In genomic region chr20:4043329-4043728, GRCh38 we compare ENCODE assay signal across 23 cellular contexts. TPM values are rescaled to one million over a fixed set of nuclear protein-coding genes. Genes with fewer than 3 reads are reported as not detected.
A peak's percentile ranks its signal among the peaks of the same experiment; 100 is the strongest.
DNase-seq lines count a peak whose midpoint lies in the region; ATAC-seq, FAIRE-seq and TF ChIP-seq lines count a peak whose summit lies in the region.
"Had no signal": no experiment of that assay in that cellular context is flagged by ENCODE, and none has a peak within 500 bp of the region (broad histone marks: within the 10 kb centered on the region; RNA-seq: fewer than 3 reads in every experiment).

No MANE protein-coding gene starts in this region.

- H3K9me3 ChIP-seq in A549 (0 out of 3 replicates have a peak, but pooled peaks cover 3% of the 10 kb centered on the region), RWPE2 (ENCODE audit: severe bottlenecking) (no peaks in the 10 kb centered on the region), Karpas-422 (ENCODE audit: low read length) (0 out of 2 replicates have a peak, but pooled peaks cover 3% of the 10 kb centered on the region)
- H3K9me3 ChIP-seq: BE2C had no signal

- H3K4me3 ChIP-seq in A549 (no peak overlapping the region), RWPE2 (ENCODE audit: severe bottlenecking) (no peak overlapping the region), Karpas-422 (ENCODE audit: low read length) (no peak overlapping the region)
- H3K4me3 ChIP-seq: BLaER1 treated with 17β-estradiol and CSF1 and Interleukin-3, amounts not matched to agents 10 nM and 100 nM; GM23338 had no signal

- no peaks in the 10 kb centered on the region for H4K20me1 ChIP-seq in Karpas-422 (ENCODE audit: insufficient read depth, low read depth, low read length)
- H4K20me1 ChIP-seq: BLaER1 treated with 17β-estradiol and CSF1 and Interleukin-3, amounts not matched to agents 10 nM and 100 nM had no signal

- no peaks in the 10 kb centered on the region for H3K27me3 Mint-ChIP-seq in activated T-cell treated with anti-CD3 and anti-CD28 coated beads, Interleukin-2, amount 50 U/mL, for 72 hours (ENCODE audit: low read depth)
- no peaks in the 10 kb centered on the region for H3K27me3 Mint-ChIP-seq in activated T-cell treated with anti-CD3 and anti-CD28 coated beads, Interleukin-2, amount 50 U/mL, for 24 hours
- H3K27me3 Mint-ChIP-seq: CD4-positive, alpha-beta memory T cell had no signal

- H3K9me3 Mint-ChIP-seq in activated T-cell treated with anti-CD3 and anti-CD28 coated beads, Interleukin-2, amount 50 U/mL, for 72 hours: no peaks in the 10 kb centered on the region
- no peaks in the 10 kb centered on the region for H3K9me3 Mint-ChIP-seq in activated T-cell treated with anti-CD3 and anti-CD28 coated beads, Interleukin-2, amount 50 U/mL, for 24 hours
- H3K9me3 Mint-ChIP-seq: GM23338, HFFc6 had no signal

- no peak for TF ChIP-seq CTCF in A549 (IDR thresholded peaks at IDR 0.05)
- no peak for TF ChIP-seq CTCF in RWPE2 (IDR thresholded peaks at IDR 0.05; ENCODE audit: poor library complexity, severe bottlenecking)

- TF ChIP-seq POLR2A in A549 (IDR thresholded peaks at IDR 0.05; ENCODE audit: low read length): no peak

- H3K27ac ChIP-seq in A549 (no peak overlapping the region), RWPE2 (ENCODE audit: poor library complexity, severe bottlenecking) (peak overlapping the region; percentile 92), Karpas-422 (ENCODE audit: low read length) (no peak overlapping the region)
- H3K27ac ChIP-seq: 22Rv1; BLaER1 treated with 17β-estradiol and CSF1 and Interleukin-3, amounts not matched to agents 10 nM and 100 nM had no signal

- no peaks in the 10 kb centered on the region for H3K36me3 Mint-ChIP-seq in activated T-cell treated with anti-CD3 and anti-CD28 coated beads, Interleukin-2, amount 50 U/mL, for 72 hours (ENCODE audit: insufficient read depth in 2 of 2)
- H3K36me3 Mint-ChIP-seq in activated T-cell treated with anti-CD3 and anti-CD28 coated beads, Interleukin-2, amount 50 U/mL, for 24 hours (ENCODE audit: low read depth): no peaks in the 10 kb centered on the region
- H3K36me3 Mint-ChIP-seq: CD4-positive, alpha-beta memory T cell had no signal

- H3K9ac ChIP-seq in Karpas-422 (ENCODE audit: low read length): no peak overlapping the region
- H3K9ac ChIP-seq: BLaER1 treated with 17β-estradiol and CSF1 and Interleukin-3, amounts not matched to agents 10 nM and 100 nM had no signal

- DNase-seq in activated T-cell treated with anti-CD3 and anti-CD28 coated beads, Interleukin-2, amount 50 U/mL, for 72 hours: no peak
- DNase-seq in activated T-cell treated with anti-CD3 and anti-CD28 coated beads, Interleukin-2, amount 50 U/mL, for 24 hours: no peak
- DNase-seq in A549 (ENCODE audit: low read depth in 1 of 2, low spot score in 1 of 2) (no peak), RWPE2 (ENCODE audit: low spot score) (no peak), T1000 (lab: John Stamatoyannopoulos, UW) (no peak), Karpas-422 (no peak)
- DNase-seq: ACHN; AML-193; BE2C; Calu3; CD4-positive, alpha-beta memory T cell; COR-L47; DMS53; DMS79 treated with DMSO at 0.1 percent for 48 hours; GF-D8; H9; HFFc6 had no signal

- peak overlapping the region; percentile 16 for H3K27ac Mint-ChIP-seq in activated T-cell treated with anti-CD3 and anti-CD28 coated beads, Interleukin-2, amount 50 U/mL, for 72 hours
- H3K27ac Mint-ChIP-seq in activated T-cell treated with anti-CD3 and anti-CD28 coated beads, Interleukin-2, amount 50 U/mL, for 24 hours: no peak overlapping the region
- H3K27ac Mint-ChIP-seq: GM23338, H9, HFFc6 had no signal

- TF ChIP-seq RAD21 in A549 (conservative IDR thresholded peaks at IDR 0.05 in 1 of 2, IDR thresholded peaks at IDR 0.05 in 1 of 2): no peak

- H3K36me3 ChIP-seq in RWPE2 (ENCODE audit: low read depth) (no peaks in the 10 kb centered on the region), Karpas-422 (ENCODE audit: insufficient read depth, low read length) (no peaks in the 10 kb centered on the region)
- H3K36me3 ChIP-seq: BE2C; BLaER1 treated with 17β-estradiol and CSF1 and Interleukin-3, amounts not matched to agents 10 nM and 100 nM had no signal

- POLR2A ChIA-PET in A549 (lab: Yijun Ruan, JAX): no interaction called here

- 87% methylated on average over 2 of the region's 2 CpGs for WGBS in A549 (ENCODE audit: missing lambda C conversion rate)

- no peaks in the 10 kb centered on the region for H3K9me2 ChIP-seq in Karpas-422 (replicated peaks; ENCODE audit: insufficient read depth, low read length)

- no peak for ATAC-seq in activated T-cell treated with anti-CD3 and anti-CD28 coated beads, Interleukin-2, amount 50 U/mL, for 72 hours (replicated peaks in 1 of 2)
- ATAC-seq in A549 (no peak), RWPE2 (ENCODE audit: low read depth) (no peak)
- ATAC-seq: GM23338 had no signal

- no peaks in the 10 kb centered on the region for H3K27me3 ChIP-seq in RWPE2 (ENCODE audit: insufficient read depth, poor library complexity, severe bottlenecking)
- no peaks in the 10 kb centered on the region for H3K27me3 ChIP-seq in Karpas-422 (ENCODE audit: low read length)
- H3K27me3 ChIP-seq: BE2C; BLaER1 treated with 17β-estradiol and CSF1 and Interleukin-3, amounts not matched to agents 10 nM and 100 nM had no signal

- H3K4me1 ChIP-seq in A549 (peaks cover 15% of the 10 kb centered on the region), RWPE2 (ENCODE audit: insufficient read depth, poor library complexity, severe bottlenecking) (peaks cover 32% of the 10 kb centered on the region), Karpas-422 (ENCODE audit: low read length) (peaks cover 21% of the 10 kb centered on the region)
- H3K4me1 ChIP-seq: BE2C had no signal

- peaks cover 8% of the 10 kb centered on the region for H3K4me1 Mint-ChIP-seq in activated T-cell treated with anti-CD3 and anti-CD28 coated beads, Interleukin-2, amount 50 U/mL, for 72 hours (ENCODE audit: low read depth)
- peaks cover 13% of the 10 kb centered on the region for H3K4me1 Mint-ChIP-seq in activated T-cell treated with anti-CD3 and anti-CD28 coated beads, Interleukin-2, amount 50 U/mL, for 24 hours (ENCODE audit: low read depth)

- H3K4me3 Mint-ChIP-seq in activated T-cell treated with anti-CD3 and anti-CD28 coated beads, Interleukin-2, amount 50 U/mL, for 72 hours: no peak overlapping the region
- no peak overlapping the region for H3K4me3 Mint-ChIP-seq in activated T-cell treated with anti-CD3 and anti-CD28 coated beads, Interleukin-2, amount 50 U/mL, for 24 hours
- H3K4me3 Mint-ChIP-seq: CD14-positive monocyte; CD4-positive, alpha-beta memory T cell; GM23338; H9; HFFc6 had no signal

- FAIRE-seq in A549 (lab: Jason Lieb, UNC): no peak
- FAIRE-seq: A204.1, GM18507 had no signal

- H3K4me2 ChIP-seq in A549 (no peak overlapping the region), Karpas-422 (ENCODE audit: low read depth, low read length, poor library complexity, severe bottlenecking) (no peak overlapping the region)
- H3K4me2 ChIP-seq: BLaER1 treated with 17β-estradiol and CSF1 and Interleukin-3, amounts not matched to agents 10 nM and 100 nM; GM23338 had no signal

- no peak for TF ChIP-seq EP300 in A549 (IDR thresholded peaks at IDR 0.05)

- no peaks in the 10 kb centered on the region for H3K79me2 ChIP-seq in Karpas-422 (ENCODE audit: low read length)

- no peak overlapping the region for H2AFZ ChIP-seq in Karpas-422 (ENCODE audit: low read length)
- H2AFZ ChIP-seq: GM23338 had no signal

- CTCF ChIA-PET in A549 (lab: Yijun Ruan, JAX): interaction anchor here (0.8 to 10.8 kb wide), 7 partner anchors 10 to 275 kb away, joined by 3 to 63 read pairs (median 3); partner anchors contain the start of gene ADISSP

TF ChIP-seq in A549, 52 proteins besides CTCF, POLR2A, EP300 and RAD21:
- TF ChIP-seq RCOR1 (IDR thresholded peaks at IDR 0.05; ENCODE audit: low read depth, low read length) (no peak), PBX3 (IDR thresholded peaks at IDR 0.05) (no peak), MAFK (IDR thresholded peaks at IDR 0.05; ENCODE audit: partially characterized antibody) (peak; percentile 95)

RNA-seq across cellular contexts. Expression of gene RNF24, which starts 28.0 kb away (rescaled TPM):
- total RNA-seq in activated T-cell treated with anti-CD3 and anti-CD28 coated beads, Interleukin-2, amount 50 U/mL, for 72 hours: 10 to 100 TPM; 13.4 to 16.4 TPM
- 8.6 and 12.9 TPM in 2 replicates for polyA plus RNA-seq in A549 (2011; rRNA removed)
- polyA plus RNA-seq in A549 (2012; cell fraction: cytosol; rRNA removed): 2.8 and 3.6 TPM in 2 replicates
- 2.0 and 3.6 TPM in 2 replicates for polyA plus RNA-seq in A549 (2012; cell fraction: nucleus; rRNA removed)
- polyA plus RNA-seq in A549 (2017; fragmentation: RNase III; extraction: RNeasy Plus Mini Kit Qiagen cat#74134 plus additional on column Dnase treatment): 8.2 to 9.4 TPM (median 8.8 TPM) in 3 replicates
- polyA minus RNA-seq in A549 (2011; rRNA and poly(A)+ RNA removed): 9.1 and 9.9 TPM in 2 replicates
- 5.9 and 7.7 TPM in 2 replicates for total RNA-seq in Karpas-422 (2014; rRNA removed; shearing (Covaris generic); ENCODE audit: low replicate concordance)
